Comparison of ENCODE assay signal across 8 cellular contexts in the genomic region with DNA sequence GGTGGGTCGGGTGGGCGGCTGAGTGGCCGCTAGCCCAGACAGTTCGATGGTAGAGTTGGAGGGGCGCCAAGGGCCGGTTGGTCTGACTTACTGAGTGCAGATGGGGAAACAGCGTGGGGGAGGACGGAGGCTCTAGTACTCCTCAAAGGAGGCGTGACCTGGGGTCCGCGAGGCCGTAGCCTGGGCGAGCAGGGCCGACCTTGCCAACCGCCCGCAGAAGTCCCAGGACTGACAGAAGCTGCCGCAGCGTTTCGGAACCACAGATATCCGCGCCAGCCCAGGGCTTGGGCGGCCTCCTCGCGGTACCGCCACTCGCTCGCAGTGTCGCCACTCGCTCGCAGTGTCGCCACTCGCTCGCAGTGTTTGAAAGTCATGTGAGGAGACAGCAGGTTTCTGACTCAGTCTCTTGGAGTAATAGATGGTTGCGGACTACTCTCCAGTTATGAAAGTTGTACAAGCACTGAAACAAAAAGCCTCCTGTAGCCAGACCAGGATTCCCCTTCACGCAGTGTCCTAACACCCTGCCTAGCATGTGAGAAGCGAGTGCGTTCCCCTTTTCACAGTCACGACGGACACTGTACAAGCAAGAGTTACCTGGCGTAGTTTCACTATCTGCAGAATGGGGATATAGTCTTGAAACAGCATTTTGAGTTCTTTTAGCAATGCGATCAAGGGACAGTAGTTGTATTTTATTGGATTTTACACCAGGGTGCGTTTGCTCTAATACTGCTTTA. TPM values are rescaled to one million over a fixed set of nuclear protein-coding genes. Genes with fewer than 3 reads are reported as not detected.
DNase-seq lines count a peak whose midpoint lies in the region; ATAC-seq and TF ChIP-seq lines count a peak whose summit lies in the region.

No MANE protein-coding gene starts in this region.

- H3K4me3 Mint-ChIP-seq in osteocyte (ENCODE audit: unreplicated experiment), result peak overlapping the region; percentile 84

- peak in 1 of 2 donors; percentile 36 for TF ChIP-seq EP300 in tibial nerve (IDR thresholded peaks at IDR 0.05)

- peaks cover 16% of the 10 kb centered on the region for H3K27me3 Mint-ChIP-seq in osteocyte (ENCODE audit: unreplicated experiment)

- H3K27ac Mint-ChIP-seq in osteocyte (ENCODE audit: unreplicated experiment), result peak overlapping the region; percentile 61

- TF ChIP-seq CTCF in osteocyte (IDR thresholded peaks at IDR 0.05), result no peak
- no peak for TF ChIP-seq CTCF in tibial nerve (IDR thresholded peaks at IDR 0.05)

- DNase-seq in D341Med (ENCODE audit: low spot score) (peak; percentile 68), HT-29 (ENCODE audit: low spot score) (peak; percentile 66), SJCRH30 (peak; percentile 68 to 73), Right ventricle myocardium inferior (ENCODE audit: missing footprints) (peak; percentile 87), osteocyte (ENCODE audit: extremely low spot score, unreplicated experiment) (no peak), tibial nerve (ENCODE audit: low spot score in 2 of 2) (peak; percentile 32 to 61)
- peak; percentile 54 for DNase-seq in activated naive CD4-positive, alpha-beta T cell treated with anti-CD3 and anti-CD28 coated beads, Interleukin-2, amount 50 U/mL, for 16 hours

- H3K4me3 ChIP-seq in SJCRH30, result peak overlapping the region; percentile 91
- H3K4me3 ChIP-seq in tibial nerve, result peak overlapping the region; percentile 75 to 91 (median 81)

- H3K27ac ChIP-seq in SJCRH30 (0 out of 2 replicates have a peak overlapping the region, but pooled peaks have one; percentile 6), tibial nerve (peak overlapping the region; percentile 14 to 86 (median 77))

- peaks cover 18% of the 10 kb centered on the region for H3K4me1 Mint-ChIP-seq in osteocyte (ENCODE audit: unreplicated experiment)

- no peaks in the 10 kb centered on the region for H3K9me3 Mint-ChIP-seq in osteocyte (ENCODE audit: unreplicated experiment)

- H3K27me3 ChIP-seq in SJCRH30 (no peaks in the 10 kb centered on the region), tibial nerve (peaks cover 0 to 21% of the 10 kb centered on the region in 2 donors)

- peaks cover 4% of the 10 kb centered on the region for H3K4me1 ChIP-seq in SJCRH30
- peaks cover 0 to 20% (median 4%) of the 10 kb centered on the region in 4 donors for H3K4me1 ChIP-seq in tibial nerve

- no peaks in the 10 kb centered on the region for H3K36me3 Mint-ChIP-seq in osteocyte (ENCODE audit: unreplicated experiment)

- H3K36me3 ChIP-seq in SJCRH30 (no peaks in the 10 kb centered on the region), tibial nerve (no peaks in the 10 kb centered on the region)

- no peak for TF ChIP-seq POLR2A in tibial nerve (IDR thresholded peaks at IDR 0.05)

- intact Hi-C loops in Right ventricle myocardium inferior (cut with DNase I), result loop anchor here (2.0 kb wide), 1 partner anchor 24 kb away; no protein-coding TSS in a partner anchor

- ATAC-seq in GM21390 (IDR thresholded peaks at IDR 0.05; ENCODE audit: unreplicated experiment) (peak; percentile 54), Right ventricle myocardium inferior (peak; percentile 75)

- WGBS in tibial nerve, 2 donors, result 3% methylated on average over 22 to 27 of the region's 42 CpGs

- H3K9me3 ChIP-seq in SJCRH30 (replicated peaks), result no peaks in the 10 kb centered on the region
- H3K9me3 ChIP-seq in tibial nerve, result no peaks in the 10 kb centered on the region

RNA-seq across cellular contexts. Expression of a gene that starts 0.7 kb away (rescaled TPM):
- 9.0 and 11.7 TPM in 2 replicates for total RNA-seq in HT-29 (2014; rRNA removed; shearing (Covaris generic))
- total RNA-seq in SJCRH30 (2014; rRNA removed; shearing (Covaris generic)), result 25.4 and 27.1 TPM in 2 replicates
- total RNA-seq in Right ventricle myocardium inferior, result 57.2 TPM
- 8.0 and 10.0 TPM in 2 replicates for total RNA-seq in osteocyte
- 10 to 100 TPM in 2 of 4 donors, 1 to 10 TPM in 2; 6.8 to 27.0 (median 10.9) TPM for total RNA-seq in tibial nerve

RNA-seq across cellular contexts. Expression of a gene that starts 32.8 kb away (rescaled TPM):
- not detected in 2 replicates for total RNA-seq in HT-29 (2014; rRNA removed; shearing (Covaris generic))
- not detected in 2 replicates for total RNA-seq in SJCRH30 (2014; rRNA removed; shearing (Covaris generic))
- total RNA-seq in Right ventricle myocardium inferior (not detected), osteocyte (not detected in 2 replicates), tibial nerve (1 to 10 TPM in 1 of 4 donors, not detected in 3; 3.7 TPM)
